15 cellular contexts compared by ENCODE assay signal in genomic region chr6:148447521-148448230, GRCh38.
DNase-seq lines count a peak whose midpoint lies in the region; ATAC-seq, FAIRE-seq and TF ChIP-seq lines count a peak whose summit lies in the region.
"Had no signal": no experiment of that assay in that cellular context is flagged by ENCODE, and none has a peak within 500 bp of the region (broad histone marks: within the 10 kb centered on the region; RNA-seq: fewer than 3 reads in every experiment).

No MANE protein-coding gene starts in this region.

- TF ChIP-seq EP300 in HepG2 (IDR thresholded peaks at IDR 0.05; ENCODE audit: low read depth in 2 of 2, low read length in 2 of 2) (no peak), HepG2 (CRISPR knock-in tag; IDR thresholded peaks at IDR 0.05; ENCODE audit: borderline replicate concordance) (no peak), H1 (IDR thresholded peaks at IDR 0.05; ENCODE audit: borderline replicate concordance in 1 of 2, low read depth in 2 of 2, low read length in 2 of 2) (no peak)

- CTCF ChIA-PET in HepG2 (lab: Yijun Ruan, JAX; ENCODE audit: low intra/inter-chr PET ratio, low total read pairs) (no interaction called here), H1 (lab: Charles Lee; ENCODE audit: partially characterized antibody) (interaction anchor here (0.7 to 1.9 kb wide), 4 partner anchors 9 to 19 kb away, joined by 4 to 5 read pairs (median 4); no protein-coding TSS in a partner anchor)
- CTCF ChIA-PET in CD4-positive, alpha-beta memory T cell (lab: Charles Lee; ENCODE audit: partially characterized antibody), result no interaction called here

- H3K79me2 ChIP-seq in HepG2 (ENCODE audit: insufficient read depth, low read length), result no peaks in the 10 kb centered on the region
- H3K79me2 ChIP-seq in H1 (ENCODE audit: control insufficient read depth in 1 of 2, insufficient read depth in 2 of 2, low read length in 2 of 2), result 0 out of 4 replicates have a peak, but pooled peaks cover 0 to 3% of the 10 kb centered on the region in 2 experiments

- no TSS peak for BruUV-seq in HepG2 (replicated peaks; lab: Mats Ljungman, UMichigan)

- no peak overlapping the region for H4K91ac ChIP-seq in H1 (replicated peaks; ENCODE audit: insufficient read length, low read length)

- H3K4me1 ChIP-seq in HepG2 (ENCODE audit: insufficient read depth, low read length) (no peaks in the 10 kb centered on the region), right lobe of liver (no peaks in the 10 kb centered on the region), H1 (replicated peaks in 1 of 4; ENCODE audit: control insufficient read depth in 3 of 4, insufficient read depth in 4 of 4, low read length in 3 of 4) (peaks cover 0 to 19% (median 8%) of the 10 kb centered on the region in 4 experiments; a peak in 6 of 7 replicates), upper lobe of right lung (peaks cover 19% of the 10 kb centered on the region)
- peaks cover 22% of the 10 kb centered on the region for H3K4me1 ChIP-seq in CD4-positive, alpha-beta memory T cell (ENCODE audit: insufficient read depth, low read length)

- H3K36me3 Mint-ChIP-seq in nephron (ENCODE audit: low read depth), result peaks cover 37% of the 10 kb centered on the region
- H3K36me3 Mint-ChIP-seq in CD4-positive, alpha-beta memory T cell, result peaks cover 0 to 8% of the 10 kb centered on the region in 2 donors

- 0 out of 2 replicates have a peak overlapping the region, but pooled peaks have one; percentile 67 for H2BK5ac ChIP-seq in H1 (ENCODE audit: low read depth, low read length)

- H3K27me3 Mint-ChIP-seq in nephron (ENCODE audit: low read depth), result no peaks in the 10 kb centered on the region
- peaks cover 3 to 4% of the 10 kb centered on the region in 2 donors for H3K27me3 Mint-ChIP-seq in CD4-positive, alpha-beta memory T cell

- H3K9me3 ChIP-seq in HepG2 (ENCODE audit: low read length) (no peaks in the 10 kb centered on the region), right lobe of liver (no peaks in the 10 kb centered on the region), H1 (ENCODE audit: insufficient read depth in 2 of 2, low read depth in 1 of 2, low read length in 1 of 2) (no peaks in the 10 kb centered on the region), upper lobe of right lung (no peaks in the 10 kb centered on the region)
- H3K9me3 ChIP-seq in CD4-positive, alpha-beta memory T cell (ENCODE audit: control insufficient read depth in 1 of 2, low read length in 2 of 2), result no peaks in the 10 kb centered on the region
- H3K9me3 ChIP-seq: SJCRH30 had no signal

- no peak overlapping the region for H3K27ac ChIP-seq in HepG2 (ENCODE audit: extremely low read length, insufficient read depth, low read length)
- H3K27ac ChIP-seq in right lobe of liver, result no peak overlapping the region
- H3K27ac ChIP-seq in H1 (ENCODE audit: low read depth, low read length), result no peak overlapping the region
- no peak overlapping the region for H3K27ac ChIP-seq in upper lobe of right lung
- H3K27ac ChIP-seq in CD4-positive, alpha-beta memory T cell (ENCODE audit: low read depth, low read length), result no peak overlapping the region
- no peak overlapping the region for H3K27ac ChIP-seq in caudate nucleus (ENCODE audit: low read depth, low read length)
- H3K27ac ChIP-seq: SJCRH30 had no signal

- H3K4me1 Mint-ChIP-seq in nephron, result peaks cover 51% of the 10 kb centered on the region
- peaks cover 6 to 50% (median 19%) of the 10 kb centered on the region in 4 donors for H3K4me1 Mint-ChIP-seq in CD4-positive, alpha-beta memory T cell

- H3K27ac Mint-ChIP-seq in nephron, result peak overlapping the region in 2 of 3 experiments; percentile 9 to 42
- peak overlapping the region in 2 of 7 donors; percentile 43 to 59 for H3K27ac Mint-ChIP-seq in CD4-positive, alpha-beta memory T cell

- H4K5ac ChIP-seq in H1 (ENCODE audit: insufficient read length, low read depth, low read length), result no peak overlapping the region

- peak overlapping the region; percentile 85; the same call in 1 of the 2 replicates for H2BK12ac ChIP-seq in H1 (ENCODE audit: low read depth, low read length)

- TF ChIP-seq POLR2A in HepG2 (IDR thresholded peaks at IDR 0.05; ENCODE audit: insufficient read depth in 1 of 2, low read depth in 2 of 2, low read length in 2 of 2), result no peak
- TF ChIP-seq POLR2A in right lobe of liver (IDR thresholded peaks at IDR 0.05), result no peak
- TF ChIP-seq POLR2A in H1 (IDR thresholded peaks at IDR 0.05; ENCODE audit: control extremely low read depth in 1 of 2, low read depth in 2 of 2, low read length in 2 of 2), result no peak

- no peaks in the 10 kb centered on the region for H4K20me1 ChIP-seq in HepG2 (ENCODE audit: insufficient read depth, low read length)
- H4K20me1 ChIP-seq in H1 (replicated peaks in 1 of 2; ENCODE audit: control insufficient read depth in 1 of 2, insufficient read depth in 2 of 2, low read length in 2 of 2), result peaks cover 0 to 2% of the 10 kb centered on the region in 2 experiments

- H3K4me3 ChIP-seq in HepG2 (replicated peaks in 1 of 3; ENCODE audit: insufficient read depth in 1 of 3, low read depth in 2 of 3, low read length in 3 of 3) (no peak overlapping the region), right lobe of liver (no peak overlapping the region), H1 (ENCODE audit: extremely low read depth in 1 of 4, insufficient read depth in 2 of 4, low read depth in 3 of 4, low read length in 4 of 4) (no peak overlapping the region), upper lobe of right lung (no peak overlapping the region)
- H3K4me3 ChIP-seq in CD4-positive, alpha-beta memory T cell (ENCODE audit: low read length in 2 of 2), result no peak overlapping the region
- H3K4me3 ChIP-seq: SJCRH30 had no signal

- TF ChIP-seq RAD21 in HepG2 (CRISPR knock-in tag; IDR thresholded peaks at IDR 0.05) (no peak), H1 (IDR thresholded peaks at IDR 0.05 in 1 of 2, conservative IDR thresholded peaks at IDR 0.05 in 1 of 2; ENCODE audit: low read depth in 2 of 2, low read length in 2 of 2) (no peak)

- H2AFZ ChIP-seq in HepG2 (ENCODE audit: low read length), result no peak overlapping the region
- no peak overlapping the region for H2AFZ ChIP-seq in H1 (ENCODE audit: low read length)

- DNase-seq in HepG2 (ENCODE audit: low spot score) (no peak), right lobe of liver (no peak), H1 (ENCODE audit: low read depth in 1 of 2, low spot score in 2 of 2) (no peak), upper lobe of right lung (no peak), caudate nucleus (lab: John Stamatoyannopoulos, UW) (no peak), retina (no peak)
- DNase-seq in CD4-positive, alpha-beta memory T cell, result no peak
- DNase-seq: 8988T, COR-L47, GOT3, NCI-H1694 treated with DMSO at 0.1 percent for 48 hours, SJCRH30 had no signal

- ATAC-seq in HepG2 (no peak), right lobe of liver (no peak), upper lobe of right lung (peak; percentile 23)
- ATAC-seq: Panc1 had no signal

- POLR2A ChIA-PET in HepG2 (lab: Yijun Ruan, JAX) (no interaction called here), H1 (lab: Charles Lee; ENCODE audit: partially characterized antibody) (interaction anchor here (0.7 kb wide), 1 partner anchor 106 kb away, joined by 3 read pairs; no protein-coding TSS in a partner anchor)
- POLR2A ChIA-PET in CD4-positive, alpha-beta memory T cell (lab: Charles Lee; ENCODE audit: partially characterized antibody), result no interaction called here

- H3K23ac ChIP-seq in H1 (ENCODE audit: insufficient read length), result no peak overlapping the region

- H2BK120ac ChIP-seq in H1 (replicated peaks; ENCODE audit: low read depth, low read length), result no peak overlapping the region

- no peak overlapping the region for H4K8ac ChIP-seq in H1 (ENCODE audit: extremely low read depth, insufficient read depth, low read length)

- no peak for FAIRE-seq in HepG2 (lab: Jason Lieb, UNC)
- no peak for FAIRE-seq in H1 (lab: Jason Lieb, UNC)
- FAIRE-seq: G401.6 had no signal

- no peaks in the 10 kb centered on the region for H3K9me3 Mint-ChIP-seq in nephron
- peaks cover 0 to 1% (median 0%) of the 10 kb centered on the region in 8 donors for H3K9me3 Mint-ChIP-seq in CD4-positive, alpha-beta memory T cell

- no peak overlapping the region for H3K14ac ChIP-seq in H1 (ENCODE audit: insufficient read length)

- peaks cover 3% of the 10 kb centered on the region; the same call in 1 of the 2 replicates for H3K79me1 ChIP-seq in H1 (ENCODE audit: low read depth, low read length)

- H3K4ac ChIP-seq in H1 (replicated peaks; ENCODE audit: insufficient read length, low read depth, low read length), result no peak overlapping the region

- in situ Hi-C loops in HepG2 (cut with HindIII; ENCODE audit: extremely low pct_ligation_motif_present, low pct_unique_long_range_greater_than_20kb), result no loop called here

- H2AK5ac ChIP-seq in H1 (ENCODE audit: low read depth, low read length), result peak overlapping the region; percentile 94; the same call in 1 of the 2 replicates

- no peak overlapping the region for H3K4me3 Mint-ChIP-seq in nephron
- H3K4me3 Mint-ChIP-seq in CD4-positive, alpha-beta memory T cell, result peak overlapping the region in 3 of 8 donors; percentile 64 to 68 (median 68)

- H3K23me2 ChIP-seq in H1 (ENCODE audit: low read depth, low read length), result 0 out of 2 replicates have a peak, but pooled peaks cover 2% of the 10 kb centered on the region

- intact Hi-C loops in HepG2 (cut with micrococcal nuclease; ENCODE audit: unreplicated experiment), result no loop called here
- intact Hi-C loops in right lobe of liver (cut with DNase I), result no loop called here
- intact Hi-C loops in upper lobe of right lung (cut with DNase I), result no loop called here
- intact Hi-C loops in CD4-positive, alpha-beta memory T cell (cut with micrococcal nuclease), result no loop called here

- H3K36me3 ChIP-seq in HepG2 (replicated peaks in 1 of 2; ENCODE audit: control insufficient read depth in 1 of 2, insufficient read depth in 2 of 2, low read length in 2 of 2) (peaks cover 5% of the 10 kb centered on the region in 2 experiments; a peak in 2 of 5 replicates), right lobe of liver (no peaks in the 10 kb centered on the region), H1 (ENCODE audit: control insufficient read depth in 2 of 4, insufficient read depth in 4 of 4, low read length in 3 of 4) (no peaks in the 10 kb centered on the region; a peak in 1 of 8 replicates), upper lobe of right lung (no peaks in the 10 kb centered on the region)
- no peaks in the 10 kb centered on the region for H3K36me3 ChIP-seq in CD4-positive, alpha-beta memory T cell (ENCODE audit: insufficient read depth, low read length)
- H3K36me3 ChIP-seq: SJCRH30 had no signal

- H3K4me2 ChIP-seq in HepG2 (ENCODE audit: low read depth, low read length), result no peak overlapping the region
- H3K4me2 ChIP-seq in H1 (ENCODE audit: insufficient read depth in 1 of 2, low read depth in 2 of 2, low read length in 2 of 2), result no peak overlapping the region; a peak in 1 of 4 replicates

- H3K9ac ChIP-seq in HepG2 (ENCODE audit: insufficient read depth, low read depth, low read length) (no peak overlapping the region), H1 (replicated peaks in 1 of 4; ENCODE audit: extremely low read depth in 1 of 4, low read depth in 3 of 4, low read length in 3 of 4) (no peak overlapping the region)

- H3K27me3 ChIP-seq in HepG2 (ENCODE audit: control insufficient read depth in 1 of 2, insufficient read depth in 2 of 2, low read length in 2 of 2) (no peaks in the 10 kb centered on the region), right lobe of liver (no peaks in the 10 kb centered on the region), H1 (replicated peaks in 1 of 4; ENCODE audit: control insufficient read depth in 3 of 4, extremely low read depth in 1 of 4, insufficient read depth in 3 of 4, low read length in 3 of 4) (no peaks in the 10 kb centered on the region), upper lobe of right lung (no peaks in the 10 kb centered on the region)
- H3K27me3 ChIP-seq in CD4-positive, alpha-beta memory T cell (ENCODE audit: insufficient read depth, low read length), result no peaks in the 10 kb centered on the region
- H3K27me3 ChIP-seq: SJCRH30 had no signal

- H2BK15ac ChIP-seq in H1 (ENCODE audit: low read length), result no peak overlapping the region

- no peak overlapping the region for H3K18ac ChIP-seq in H1 (ENCODE audit: extremely low read depth, low read length)

- 0 out of 2 replicates have a peak overlapping the region, but pooled peaks have one; percentile 34 for H2BK20ac ChIP-seq in H1 (ENCODE audit: low read length)

- WGBS in HepG2 (ENCODE audit: low lambda C conversion rate), result 95% methylated on average over 12 of the region's 12 CpGs
- WGBS in right lobe of liver (ENCODE audit: insufficient coverage, low coverage, low lambda C conversion rate, missing lambda C conversion rate), result 83% methylated on average over 6 of the region's 12 CpGs
- 80% methylated on average over 12 of the region's 12 CpGs; no CpG with 5 or more reads in 1 of the 2 experiments for WGBS in H1 (ENCODE audit: extremely low coverage in 1 of 2, insufficient coverage in 1 of 2, insufficient read length in 1 of 2, insufficient replicate concordance in 2 of 2, low coverage in 1 of 2, low lambda C conversion rate in 2 of 2, missing lambda C conversion rate in 1 of 2), 2 experiments

- TF ChIP-seq CTCF in HepG2 (CRISPR knock-in tag; IDR thresholded peaks at IDR 0.05), result no peak
- no peak for TF ChIP-seq CTCF in right lobe of liver (IDR thresholded peaks at IDR 0.05)
- no peak for TF ChIP-seq CTCF in H1 (IDR thresholded peaks at IDR 0.05; ENCODE audit: control extremely low read depth in 1 of 3, insufficient read depth in 1 of 3, low read depth in 1 of 3, low read length in 3 of 3)
- TF ChIP-seq CTCF in nephron (IDR thresholded peaks at IDR 0.05; ENCODE audit: unreplicated experiment in 3 of 3), result no peak
- no peak for TF ChIP-seq CTCF in upper lobe of right lung (IDR thresholded peaks at IDR 0.05)

- H3K56ac ChIP-seq in H1 (replicated peaks; ENCODE audit: insufficient read length, low read depth, low read length), result no peak overlapping the region
